In the genomic region with DNA sequence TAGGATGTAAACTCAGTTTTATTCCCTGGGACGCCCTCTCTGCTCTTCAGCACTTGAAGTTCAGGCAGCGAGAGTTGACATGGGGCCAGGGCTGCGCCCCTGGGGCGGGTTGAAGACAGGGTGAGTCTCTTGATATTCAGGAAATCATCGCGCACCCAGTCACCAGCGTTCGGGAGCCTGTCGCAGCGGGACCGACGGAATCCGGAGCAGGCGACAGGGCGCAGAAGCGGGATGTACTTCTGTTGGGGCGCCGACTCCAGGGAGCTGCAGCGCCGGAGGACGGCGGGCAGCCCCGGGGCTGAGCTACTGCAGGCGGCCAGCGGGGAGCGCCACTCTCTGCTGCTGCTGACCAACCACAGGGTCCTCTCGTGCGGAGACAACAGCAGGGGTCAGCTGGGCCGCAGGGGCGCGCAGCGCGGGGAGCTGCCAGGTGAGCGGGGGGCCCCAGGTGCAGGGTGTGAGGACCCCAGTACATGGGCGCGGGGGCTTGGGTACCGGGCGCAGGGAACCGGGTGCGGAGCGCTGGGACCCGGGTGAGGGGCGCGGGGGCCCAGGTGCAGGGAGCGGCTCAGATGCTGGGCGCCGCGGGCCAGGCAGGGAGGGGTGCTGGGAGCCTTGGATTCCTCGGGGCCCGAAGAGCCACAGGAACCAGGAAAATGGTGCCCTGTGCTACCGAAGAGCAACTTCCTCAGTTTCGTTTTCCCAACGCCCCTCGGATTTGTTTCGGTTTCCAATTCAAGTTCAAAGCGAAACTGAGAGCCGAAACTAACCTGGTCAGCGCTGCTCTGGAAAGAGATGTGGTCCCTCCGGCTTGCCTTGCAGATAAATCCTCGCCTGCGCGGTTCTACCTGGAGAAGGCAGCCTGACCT, we compare ENCODE assay signal across 1 cellular context.
TF ChIP-seq lines count a peak whose summit lies in the region.

A gene (plus strand): TSS at position 162 of the 869 bp plus-strand sequence. CDS start 70 bp downstream, at position 232.

TF ChIP-seq in HepG2, 621 proteins besides CTCF, POLR2A, EP300 and RAD21 (continued from another document and continues in another):
- TF ChIP-seq, protein P1, sequence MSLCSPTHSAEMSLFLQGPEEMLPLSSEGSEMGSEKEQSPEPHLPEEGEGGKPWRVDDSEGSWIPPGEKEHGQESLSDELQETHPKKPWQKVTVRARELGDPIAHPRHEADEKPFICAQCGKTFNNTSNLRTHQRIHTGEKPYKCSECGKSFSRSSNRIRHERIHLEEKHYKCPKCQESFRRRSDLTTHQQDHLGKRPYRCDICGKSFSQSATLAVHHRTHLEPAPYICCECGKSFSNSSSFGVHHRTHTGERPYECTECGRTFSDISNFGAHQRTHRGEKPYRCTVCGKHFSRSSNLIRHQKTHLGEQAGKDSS (CRISPR knock-in tag; IDR thresholded peaks at IDR 0.05; ENCODE audit: borderline replicate concordance, low read depth), result 0 out of 2 replicates have a peak, but pooled peaks have one; percentile 45
- TF ChIP-seq ZNF331 (CRISPR knock-in tag; IDR thresholded peaks at IDR 0.05), result no peak
- no peak for TF ChIP-seq ZNF781 (CRISPR knock-in tag; IDR thresholded peaks at IDR 0.05; ENCODE audit: borderline replicate concordance, not compliant biosample characterization)
- TF ChIP-seq, protein P2, sequence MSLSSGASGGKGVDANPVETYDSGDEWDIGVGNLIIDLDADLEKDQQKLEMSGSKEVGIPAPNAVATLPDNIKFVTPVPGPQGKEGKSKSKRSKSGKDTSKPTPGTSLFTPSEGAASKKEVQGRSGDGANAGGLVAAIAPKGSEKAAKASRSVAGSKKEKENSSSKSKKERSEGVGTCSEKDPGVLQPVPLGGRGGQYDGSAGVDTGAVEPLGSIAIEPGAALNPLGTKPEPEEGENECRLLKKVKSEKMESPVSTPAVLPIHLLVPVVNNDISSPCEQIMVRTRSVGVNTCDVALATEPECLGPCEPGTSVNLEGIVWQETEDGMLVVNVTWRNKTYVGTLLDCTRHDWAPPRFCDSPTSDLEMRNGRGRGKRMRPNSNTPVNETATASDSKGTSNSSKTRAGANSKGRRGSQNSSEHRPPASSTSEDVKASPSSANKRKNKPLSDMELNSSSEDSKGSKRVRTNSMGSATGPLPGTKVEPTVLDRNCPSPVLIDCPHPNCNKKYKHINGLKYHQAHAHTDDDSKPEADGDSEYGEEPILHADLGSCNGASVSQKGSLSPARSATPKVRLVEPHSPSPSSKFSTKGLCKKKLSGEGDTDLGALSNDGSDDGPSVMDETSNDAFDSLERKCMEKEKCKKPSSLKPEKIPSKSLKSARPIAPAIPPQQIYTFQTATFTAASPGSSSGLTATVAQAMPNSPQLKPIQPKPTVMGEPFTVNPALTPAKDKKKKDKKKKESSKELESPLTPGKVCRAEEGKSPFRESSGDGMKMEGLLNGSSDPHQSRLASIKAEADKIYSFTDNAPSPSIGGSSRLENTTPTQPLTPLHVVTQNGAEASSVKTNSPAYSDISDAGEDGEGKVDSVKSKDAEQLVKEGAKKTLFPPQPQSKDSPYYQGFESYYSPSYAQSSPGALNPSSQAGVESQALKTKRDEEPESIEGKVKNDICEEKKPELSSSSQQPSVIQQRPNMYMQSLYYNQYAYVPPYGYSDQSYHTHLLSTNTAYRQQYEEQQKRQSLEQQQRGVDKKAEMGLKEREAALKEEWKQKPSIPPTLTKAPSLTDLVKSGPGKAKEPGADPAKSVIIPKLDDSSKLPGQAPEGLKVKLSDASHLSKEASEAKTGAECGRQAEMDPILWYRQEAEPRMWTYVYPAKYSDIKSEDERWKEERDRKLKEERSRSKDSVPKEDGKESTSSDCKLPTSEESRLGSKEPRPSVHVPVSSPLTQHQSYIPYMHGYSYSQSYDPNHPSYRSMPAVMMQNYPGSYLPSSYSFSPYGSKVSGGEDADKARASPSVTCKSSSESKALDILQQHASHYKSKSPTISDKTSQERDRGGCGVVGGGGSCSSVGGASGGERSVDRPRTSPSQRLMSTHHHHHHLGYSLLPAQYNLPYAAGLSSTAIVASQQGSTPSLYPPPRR (CRISPR knock-in tag; IDR thresholded peaks at IDR 0.05; ENCODE audit: borderline replicate concordance), result 0 out of 2 replicates have a peak, but pooled peaks have one; percentile 17
- TF ChIP-seq, protein P3, sequence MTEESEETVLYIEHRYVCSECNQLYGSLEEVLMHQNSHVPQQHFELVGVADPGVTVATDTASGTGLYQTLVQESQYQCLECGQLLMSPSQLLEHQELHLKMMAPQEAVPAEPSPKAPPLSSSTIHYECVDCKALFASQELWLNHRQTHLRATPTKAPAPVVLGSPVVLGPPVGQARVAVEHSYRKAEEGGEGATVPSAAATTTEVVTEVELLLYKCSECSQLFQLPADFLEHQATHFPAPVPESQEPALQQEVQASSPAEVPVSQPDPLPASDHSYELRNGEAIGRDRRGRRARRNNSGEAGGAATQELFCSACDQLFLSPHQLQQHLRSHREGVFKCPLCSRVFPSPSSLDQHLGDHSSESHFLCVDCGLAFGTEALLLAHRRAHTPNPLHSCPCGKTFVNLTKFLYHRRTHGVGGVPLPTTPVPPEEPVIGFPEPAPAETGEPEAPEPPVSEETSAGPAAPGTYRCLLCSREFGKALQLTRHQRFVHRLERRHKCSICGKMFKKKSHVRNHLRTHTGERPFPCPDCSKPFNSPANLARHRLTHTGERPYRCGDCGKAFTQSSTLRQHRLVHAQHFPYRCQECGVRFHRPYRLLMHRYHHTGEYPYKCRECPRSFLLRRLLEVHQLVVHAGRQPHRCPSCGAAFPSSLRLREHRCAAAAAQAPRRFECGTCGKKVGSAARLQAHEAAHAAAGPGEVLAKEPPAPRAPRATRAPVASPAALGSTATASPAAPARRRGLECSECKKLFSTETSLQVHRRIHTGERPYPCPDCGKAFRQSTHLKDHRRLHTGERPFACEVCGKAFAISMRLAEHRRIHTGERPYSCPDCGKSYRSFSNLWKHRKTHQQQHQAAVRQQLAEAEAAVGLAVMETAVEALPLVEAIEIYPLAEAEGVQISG (CRISPR knock-in tag; IDR thresholded peaks at IDR 0.05), result peak; percentile 82
- TF ChIP-seq, protein P4, sequence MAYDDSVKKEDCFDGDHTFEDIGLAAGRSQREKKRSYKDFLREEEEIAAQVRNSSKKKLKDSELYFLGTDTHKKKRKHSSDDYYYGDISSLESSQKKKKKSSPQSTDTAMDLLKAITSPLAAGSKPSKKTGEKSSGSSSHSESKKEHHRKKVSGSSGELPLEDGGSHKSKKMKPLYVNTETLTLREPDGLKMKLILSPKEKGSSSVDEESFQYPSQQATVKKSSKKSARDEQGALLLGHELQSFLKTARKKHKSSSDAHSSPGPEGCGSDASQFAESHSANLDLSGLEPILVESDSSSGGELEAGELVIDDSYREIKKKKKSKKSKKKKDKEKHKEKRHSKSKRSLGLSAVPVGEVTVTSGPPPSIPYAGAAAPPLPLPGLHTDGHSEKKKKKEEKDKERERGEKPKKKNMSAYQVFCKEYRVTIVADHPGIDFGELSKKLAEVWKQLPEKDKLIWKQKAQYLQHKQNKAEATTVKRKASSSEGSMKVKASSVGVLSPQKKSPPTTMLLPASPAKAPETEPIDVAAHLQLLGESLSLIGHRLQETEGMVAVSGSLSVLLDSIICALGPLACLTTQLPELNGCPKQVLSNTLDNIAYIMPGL (CRISPR knock-in tag; IDR thresholded peaks at IDR 0.05; ENCODE audit: borderline replicate concordance in 1 of 2, low read depth in 1 of 2), result peak; percentile 83 to 98
- peak; percentile 70 for TF ChIP-seq ZFY (CRISPR knock-in tag; IDR thresholded peaks at IDR 0.05)
- peak; percentile 61; the same call in 1 of the 2 replicates for TF ChIP-seq ZNF296 (CRISPR knock-in tag; conservative IDR thresholded peaks at IDR 0.05)
- peak; percentile 50; the same call in 1 of the 2 replicates for TF ChIP-seq ZNF30 (CRISPR knock-in tag; IDR thresholded peaks at IDR 0.05)
- TF ChIP-seq ZNF550 (CRISPR knock-in tag; IDR thresholded peaks at IDR 0.05; ENCODE audit: borderline replicate concordance), result peak; percentile 82; the same call in 1 of the 2 replicates
- TF ChIP-seq ASH2L (IDR thresholded peaks at IDR 0.05; ENCODE audit: insufficient read length, low read depth, low read length), result peak; percentile 83
- 0 out of 2 replicates have a peak, but pooled peaks have one; percentile 32 for TF ChIP-seq ZC3H13 (CRISPR knock-in tag; IDR thresholded peaks at IDR 0.05)
- no peak for TF ChIP-seq FOXP1 (IDR thresholded peaks at IDR 0.05)
- no peak for TF ChIP-seq FOXP1 (CRISPR knock-in tag; IDR thresholded peaks at IDR 0.05)
- TF ChIP-seq SRSF9 (IDR thresholded peaks at IDR 0.05; ENCODE audit: borderline replicate concordance, insufficient read depth, low read depth, low read length, poor library complexity, severe bottlenecking), result no peak
- no peak; the same call in 1 of the 2 replicates for TF ChIP-seq NFKB2 (CRISPR knock-in tag; IDR thresholded peaks at IDR 0.05; ENCODE audit: borderline replicate concordance)
- peak; percentile 19 for TF ChIP-seq CBX1 (IDR thresholded peaks at IDR 0.05; ENCODE audit: low read depth)
- TF ChIP-seq NR2F6 (IDR thresholded peaks at IDR 0.05), result no peak
- TF ChIP-seq NR2F6 (CRISPR knock-in tag; IDR thresholded peaks at IDR 0.05), result peak; percentile 15; the same call in 1 of the 2 replicates
- TF ChIP-seq ETV5 (CRISPR knock-in tag; IDR thresholded peaks at IDR 0.05; ENCODE audit: borderline replicate concordance), result no peak
- peak; percentile 42; the same call in 1 of the 2 replicates for TF ChIP-seq YEATS4 (CRISPR knock-in tag; IDR thresholded peaks at IDR 0.05; ENCODE audit: borderline replicate concordance)
- peak; percentile 80; the same call in 1 of the 2 replicates for TF ChIP-seq ZNF776 (CRISPR knock-in tag; IDR thresholded peaks at IDR 0.05)
- TF ChIP-seq, protein P5, sequence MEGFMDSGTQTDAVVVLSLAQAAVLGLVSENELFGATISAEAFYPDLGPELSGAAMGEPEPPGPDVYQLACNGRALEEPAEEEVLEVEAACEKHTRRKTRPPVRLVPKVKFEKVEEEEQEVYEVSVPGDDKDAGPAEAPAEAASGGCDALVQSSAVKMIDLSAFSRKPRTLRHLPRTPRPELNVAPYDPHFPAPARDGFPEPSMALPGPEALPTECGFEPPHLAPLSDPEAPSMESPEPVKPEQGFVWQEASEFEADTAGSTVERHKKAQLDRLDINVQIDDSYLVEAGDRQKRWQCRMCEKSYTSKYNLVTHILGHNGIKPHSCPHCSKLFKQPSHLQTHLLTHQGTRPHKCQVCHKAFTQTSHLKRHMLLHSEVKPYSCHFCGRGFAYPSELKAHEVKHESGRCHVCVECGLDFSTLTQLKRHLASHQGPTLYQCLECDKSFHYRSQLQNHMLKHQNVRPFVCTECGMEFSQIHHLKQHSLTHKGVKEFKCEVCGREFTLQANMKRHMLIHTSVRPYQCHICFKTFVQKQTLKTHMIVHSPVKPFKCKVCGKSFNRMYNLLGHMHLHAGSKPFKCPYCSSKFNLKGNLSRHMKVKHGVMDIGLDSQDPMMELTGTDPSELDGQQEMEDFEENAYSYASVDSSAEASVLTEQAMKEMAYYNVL (CRISPR knock-in tag; IDR thresholded peaks at IDR 0.05; ENCODE audit: borderline replicate concordance), result peak; percentile 45; the same call in 1 of the 2 replicates
- TF ChIP-seq ZNF264 (CRISPR knock-in tag; IDR thresholded peaks at IDR 0.05), result no peak
- TF ChIP-seq FOXC1 (CRISPR knock-in tag; IDR thresholded peaks at IDR 0.05; ENCODE audit: borderline replicate concordance), result no peak
- TF ChIP-seq, protein P6, sequence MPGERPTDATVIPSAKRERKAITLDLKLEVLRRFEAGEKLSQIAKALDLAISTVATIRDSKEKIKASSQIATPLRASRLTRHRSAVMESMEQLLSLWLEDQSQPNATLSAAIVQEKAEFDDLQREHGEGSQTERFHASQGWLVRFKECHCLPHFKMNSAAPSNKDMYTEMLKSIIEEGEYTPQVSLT (CRISPR knock-in tag; IDR thresholded peaks at IDR 0.05; ENCODE audit: borderline replicate concordance, low read depth), result no peak
- TF ChIP-seq IRF2 (CRISPR knock-in tag; IDR thresholded peaks at IDR 0.05), result peak; percentile 50
- peak; percentile 69 for TF ChIP-seq RNF2 (conservative IDR thresholded peaks at IDR 0.05; ENCODE audit: low read depth)
- no peak for TF ChIP-seq PPARG (CRISPR knock-in tag; conservative IDR thresholded peaks at IDR 0.05)
- TF ChIP-seq ZBTB7A (CRISPR knock-in tag; IDR thresholded peaks at IDR 0.05), result peak; percentile 93
- TF ChIP-seq DNMT1 (CRISPR knock-in tag; IDR thresholded peaks at IDR 0.05), result peak; percentile 95
- TF ChIP-seq, protein P7, sequence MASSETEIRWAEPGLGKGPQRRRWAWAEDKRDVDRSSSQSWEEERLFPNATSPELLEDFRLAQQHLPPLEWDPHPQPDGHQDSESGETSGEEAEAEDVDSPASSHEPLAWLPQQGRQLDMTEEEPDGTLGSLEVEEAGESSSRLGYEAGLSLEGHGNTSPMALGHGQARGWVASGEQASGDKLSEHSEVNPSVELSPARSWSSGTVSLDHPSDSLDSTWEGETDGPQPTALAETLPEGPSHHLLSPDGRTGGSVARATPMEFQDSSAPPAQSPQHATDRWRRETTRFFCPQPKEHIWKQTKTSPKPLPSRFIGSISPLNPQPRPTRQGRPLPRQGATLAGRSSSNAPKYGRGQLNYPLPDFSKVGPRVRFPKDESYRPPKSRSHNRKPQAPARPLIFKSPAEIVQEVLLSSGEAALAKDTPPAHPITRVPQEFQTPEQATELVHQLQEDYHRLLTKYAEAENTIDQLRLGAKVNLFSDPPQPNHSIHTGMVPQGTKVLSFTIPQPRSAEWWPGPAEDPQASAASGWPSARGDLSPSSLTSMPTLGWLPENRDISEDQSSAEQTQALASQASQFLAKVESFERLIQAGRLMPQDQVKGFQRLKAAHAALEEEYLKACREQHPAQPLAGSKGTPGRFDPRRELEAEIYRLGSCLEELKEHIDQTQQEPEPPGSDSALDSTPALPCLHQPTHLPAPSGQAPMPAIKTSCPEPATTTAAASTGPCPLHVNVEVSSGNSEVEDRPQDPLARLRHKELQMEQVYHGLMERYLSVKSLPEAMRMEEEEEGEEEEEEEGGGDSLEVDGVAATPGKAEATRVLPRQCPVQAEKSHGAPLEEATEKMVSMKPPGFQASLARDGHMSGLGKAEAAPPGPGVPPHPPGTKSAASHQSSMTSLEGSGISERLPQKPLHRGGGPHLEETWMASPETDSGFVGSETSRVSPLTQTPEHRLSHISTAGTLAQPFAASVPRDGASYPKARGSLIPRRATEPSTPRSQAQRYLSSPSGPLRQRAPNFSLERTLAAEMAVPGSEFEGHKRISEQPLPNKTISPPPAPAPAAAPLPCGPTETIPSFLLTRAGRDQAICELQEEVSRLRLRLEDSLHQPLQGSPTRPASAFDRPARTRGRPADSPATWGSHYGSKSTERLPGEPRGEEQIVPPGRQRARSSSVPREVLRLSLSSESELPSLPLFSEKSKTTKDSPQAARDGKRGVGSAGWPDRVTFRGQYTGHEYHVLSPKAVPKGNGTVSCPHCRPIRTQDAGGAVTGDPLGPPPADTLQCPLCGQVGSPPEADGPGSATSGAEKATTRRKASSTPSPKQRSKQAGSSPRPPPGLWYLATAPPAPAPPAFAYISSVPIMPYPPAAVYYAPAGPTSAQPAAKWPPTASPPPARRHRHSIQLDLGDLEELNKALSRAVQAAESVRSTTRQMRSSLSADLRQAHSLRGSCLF (CRISPR knock-in tag; IDR thresholded peaks at IDR 0.05; ENCODE audit: borderline replicate concordance), result no peak
- TF ChIP-seq, protein P8, sequence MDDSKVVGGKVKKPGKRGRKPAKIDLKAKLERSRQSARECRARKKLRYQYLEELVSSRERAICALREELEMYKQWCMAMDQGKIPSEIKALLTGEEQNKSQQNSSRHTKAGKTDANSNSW (CRISPR knock-in tag; IDR thresholded peaks at IDR 0.05; ENCODE audit: borderline replicate concordance), result no peak
- no peak for TF ChIP-seq ZNF34 (CRISPR knock-in tag; IDR thresholded peaks at IDR 0.05; ENCODE audit: borderline replicate concordance)
